Comparison of ENCODE assay signal across 8 cellular contexts in genomic region chr1:89821322-89822108, GRCh38. TPM values are rescaled to one million over a fixed set of nuclear protein-coding genes. Genes with fewer than 3 reads are reported as not detected.
A peak's percentile ranks its signal among the peaks of the same experiment; 100 is the strongest.
DNase-seq lines count a peak whose midpoint lies in the region; ATAC-seq and TF ChIP-seq lines count a peak whose summit lies in the region.

No MANE protein-coding gene starts in this region.

- TF ChIP-seq CTCF in AG09309 (IDR thresholded peaks at IDR 0.05; ENCODE audit: control insufficient read depth, insufficient read depth, low read depth, low read length, missing control alignments) = no peak

- ATAC-seq in GM18861 (IDR thresholded peaks at IDR 0.05; ENCODE audit: unreplicated experiment) (peak; percentile 30), HG03060 (IDR thresholded peaks at IDR 0.05; ENCODE audit: low read depth, unreplicated experiment) (peak; percentile 28)

- DNase-seq in AG09309 (ENCODE audit: low read depth) (no peak), NCI-H345 (lab: John Stamatoyannopoulos, UW) (peak; percentile 67), mucosa of gallbladder (ENCODE audit: low spot score) (peak; percentile 30)
- peak; percentile 35 to 37 for DNase-seq in activated CD4-positive, alpha-beta T cell treated with anti-CD3 and anti-CD28 coated beads, Interleukin-2, amount 50 U/mL, for 4 hours
- peak; percentile 47 for DNase-seq in effector CD8-positive, alpha-beta T cell (lab: John Stamatoyannopoulos, UW)
- peak; percentile 19 for DNase-seq in stimulated activated CD8-positive, alpha-beta memory T cell treated with anti-CD3 and anti-CD28 coated beads, Interleukin-7, amount 100 ng/mL, for 24 hours (ENCODE audit: low read depth)

- peak overlapping the region; percentile 53 for H3K4me3 ChIP-seq in AG09309 (ENCODE audit: control insufficient read depth, low read depth, low read length)

RNA-seq across cellular contexts. Expression of gene LRRC8D, which starts 0.7 kb away (rescaled TPM):
- total RNA-seq in mucosa of gallbladder = 26.5 TPM
